Comparison of ENCODE assay signal across 15 cellular contexts in genomic region chr11:20077973-20078372, GRCh38.
A peak's percentile ranks its signal among the peaks of the same experiment; 100 is the strongest.
DNase-seq lines count a peak whose midpoint lies in the region; ATAC-seq and TF ChIP-seq lines count a peak whose summit lies in the region.
"Had no signal": no experiment of that assay in that cellular context is flagged by ENCODE, and none has a peak within 500 bp of the region (broad histone marks: within the 10 kb centered on the region; RNA-seq: fewer than 3 reads in every experiment).

No MANE protein-coding gene starts in this region.

- no peak overlapping the region for H3K4me2 ChIP-seq in IMR-90 (ENCODE audit: low read depth, low read length)

- no peak overlapping the region for H2BK20ac ChIP-seq in IMR-90 (ENCODE audit: low read depth, low read length)

- peaks cover 76% of the 10 kb centered on the region for H3K36me3 Mint-ChIP-seq in endodermal cell (ENCODE audit: low read depth)
- peaks cover 67% of the 10 kb centered on the region for H3K36me3 Mint-ChIP-seq in progenitor cell of endocrine pancreas (ENCODE audit: insufficient read depth)

- dilution Hi-C loops in IMR-90 (cut with HindIII; ENCODE audit: low sequenced_read_pairs, unreplicated experiment), result no loop called here

- no peak for TF ChIP-seq RAD21 in IMR-90 (IDR thresholded peaks at IDR 0.05; ENCODE audit: low read length)

- intact Hi-C loops in IMR-90 (cut with micrococcal nuclease) (no loop called here), stomach (cut with DNase I; ENCODE audit: low total_unique reads) (no loop called here), mucosa of descending colon (cut with DNase I, micrococcal nuclease) (no loop called here)

- no peak overlapping the region for H2AFZ ChIP-seq in IMR-90 (replicated peaks; ENCODE audit: low read length, poor library complexity)

- no peak overlapping the region for H3K27ac ChIP-seq in IMR-90 (ENCODE audit: insufficient read depth, low read length)
- H3K27ac ChIP-seq in endodermal cell (ENCODE audit: low read depth, low read length), result no peak overlapping the region
- no peak overlapping the region for H3K27ac ChIP-seq in stomach
- no peak overlapping the region for H3K27ac ChIP-seq in upper lobe of left lung

- H3K79me1 ChIP-seq in IMR-90 (ENCODE audit: low read depth in 1 of 2, low read length in 2 of 2), result peaks cover 0 to 3% of the 10 kb centered on the region in 2 experiments; a peak in 1 of 4 replicates

- no peaks in the 10 kb centered on the region for H3K27me3 Mint-ChIP-seq in endodermal cell (ENCODE audit: insufficient read depth)
- H3K27me3 Mint-ChIP-seq in progenitor cell of endocrine pancreas, result no peaks in the 10 kb centered on the region

- no peak overlapping the region for H3K4me3 ChIP-seq in IMR-90 (ENCODE audit: insufficient read depth, low read depth, low read length)
- no peak overlapping the region for H3K4me3 ChIP-seq in endodermal cell (ENCODE audit: low read length)
- no peak overlapping the region for H3K4me3 ChIP-seq in stomach
- H3K4me3 ChIP-seq in upper lobe of left lung, result no peak overlapping the region
- no peak overlapping the region for H3K4me3 ChIP-seq in mucosa of descending colon
- H3K4me3 ChIP-seq: GM12878 had no signal

- ATAC-seq in IMR-90 (ENCODE audit: low read depth), result no peak
- ATAC-seq in upper lobe of left lung (ENCODE audit: low FRiP score in 2 of 2), result no peak
- ATAC-seq in mucosa of descending colon, result no peak
- ATAC-seq: GM12878, HCT116 had no signal

- H3K27me3 ChIP-seq in IMR-90 (ENCODE audit: control insufficient read depth, insufficient read depth, low read length) (no peaks in the 10 kb centered on the region), endodermal cell (ENCODE audit: control insufficient read depth, insufficient read depth, low read length, poor library complexity, severe bottlenecking) (no peaks in the 10 kb centered on the region), stomach (no peaks in the 10 kb centered on the region), upper lobe of left lung (no peaks in the 10 kb centered on the region)

- TF ChIP-seq EP300 in stomach (IDR thresholded peaks at IDR 0.05) (no peak), upper lobe of left lung (IDR thresholded peaks at IDR 0.05) (no peak)

- H2BK5ac ChIP-seq in IMR-90 (ENCODE audit: low read depth, low read length, poor library complexity, severe bottlenecking), result no peak overlapping the region

- H3K23ac ChIP-seq in IMR-90 (ENCODE audit: low read depth, low read length), result no peak overlapping the region

- H3K36me3 ChIP-seq in IMR-90 (ENCODE audit: control insufficient read depth, insufficient read depth, low read length) (peaks cover 32% of the 10 kb centered on the region), endodermal cell (ENCODE audit: control insufficient read depth, insufficient read depth, low read length) (peaks cover 11% of the 10 kb centered on the region), stomach (peaks cover 0 to 71% (median 59%) of the 10 kb centered on the region in 4 donors), upper lobe of left lung (peaks cover 0 to 55% (median 24%) of the 10 kb centered on the region in 4 donors), mucosa of descending colon (ENCODE audit: low read depth) (no peaks in the 10 kb centered on the region)

- POLR2A ChIA-PET in IMR-90 (lab: Charles Lee; ENCODE audit: unreplicated experiment), result no interaction called here

- no peak overlapping the region for H2BK15ac ChIP-seq in IMR-90 (ENCODE audit: low read depth, low read length)

- H3K27ac Mint-ChIP-seq in endodermal cell, result no peak overlapping the region
- H3K27ac Mint-ChIP-seq in progenitor cell of endocrine pancreas, result peak overlapping the region; percentile 49
- H3K27ac Mint-ChIP-seq: B cell; CD4-positive, alpha-beta T cell; IgD-negative memory B cell had no signal

- H2AK5ac ChIP-seq in IMR-90 (ENCODE audit: low read depth, low read length), result no peak overlapping the region

- no TSS peak for BruUV-seq in IMR-90 (replicated peaks; lab: Mats Ljungman, UMichigan)

- no peak overlapping the region for H3K14ac ChIP-seq in IMR-90 (replicated peaks; ENCODE audit: low read depth, low read length)

- H3K4me1 Mint-ChIP-seq in endodermal cell (no peaks in the 10 kb centered on the region), progenitor cell of endocrine pancreas (ENCODE audit: low read depth) (peaks cover 8% of the 10 kb centered on the region)

- TF ChIP-seq CTCF in IMR-90 (conservative IDR thresholded peaks at IDR 0.05; ENCODE audit: low read depth, low read length) (no peak), endodermal cell (conservative IDR thresholded peaks at IDR 0.05) (no peak), progenitor cell of endocrine pancreas (IDR thresholded peaks at IDR 0.05; ENCODE audit: unreplicated experiment) (no peak), stomach (IDR thresholded peaks at IDR 0.05) (no peak), upper lobe of left lung (IDR thresholded peaks at IDR 0.05) (no peak), mucosa of descending colon (IDR thresholded peaks at IDR 0.05) (no peak)

- no peak overlapping the region for H4K5ac ChIP-seq in IMR-90 (ENCODE audit: low read depth, low read length)

- H3K18ac ChIP-seq in IMR-90 (ENCODE audit: low read depth, low read length), result no peak overlapping the region

- H3K56ac ChIP-seq in IMR-90 (ENCODE audit: extremely low read depth, insufficient read depth, low read length), result no peak overlapping the region

- no peak overlapping the region for H4K8ac ChIP-seq in IMR-90 (ENCODE audit: low read depth in 2 of 2, low read length in 2 of 2)

- H3K9ac ChIP-seq in IMR-90 (ENCODE audit: low read depth, low read length) (no peak overlapping the region), endodermal cell (ENCODE audit: extremely low read depth, low read length, poor library complexity, severe bottlenecking) (no peak overlapping the region)

- H4K20me1 ChIP-seq in IMR-90 (ENCODE audit: insufficient read depth, low read length), result no peaks in the 10 kb centered on the region

- in situ Hi-C loops in IMR-90 (cut with MboI; ENCODE audit: low sequenced_read_pairs), result no loop called here

- H3K9me3 Mint-ChIP-seq in endodermal cell (no peaks in the 10 kb centered on the region), progenitor cell of endocrine pancreas (ENCODE audit: low read depth) (peaks cover 10% of the 10 kb centered on the region)

- H4K91ac ChIP-seq in IMR-90 (ENCODE audit: insufficient read depth, low read depth, low read length), result no peak overlapping the region

- H3K4ac ChIP-seq in IMR-90 (ENCODE audit: low read depth, low read length), result no peak overlapping the region

- H3K4me1 ChIP-seq in IMR-90 (ENCODE audit: control insufficient read depth, insufficient read depth, low read length) (no peaks in the 10 kb centered on the region), endodermal cell (ENCODE audit: control insufficient read depth, insufficient read depth, low read length) (no peaks in the 10 kb centered on the region), stomach (no peaks in the 10 kb centered on the region), upper lobe of left lung (no peaks in the 10 kb centered on the region), mucosa of descending colon (ENCODE audit: low read depth) (no peaks in the 10 kb centered on the region)

- H2AK9ac ChIP-seq in IMR-90 (replicated peaks; ENCODE audit: low read depth, low read length, poor library complexity), result no peak overlapping the region

- peaks cover 3% of the 10 kb centered on the region; the same call in 1 of the 2 replicates for H3K9me1 ChIP-seq in IMR-90 (ENCODE audit: insufficient read depth, low read length)

- TF ChIP-seq POLR2A in IMR-90 (IDR thresholded peaks at IDR 0.05; ENCODE audit: low read depth, low read length) (no peak), stomach (IDR thresholded peaks at IDR 0.05) (no peak), upper lobe of left lung (IDR thresholded peaks at IDR 0.05) (no peak)

- WGBS in IMR-90 (ENCODE audit: extremely low coverage in 2 of 2, insufficient read length in 1 of 2), 2 experiments, result no CpG with 5 or more reads among the region's 2 CpGs
- WGBS in endodermal cell (ENCODE audit: insufficient coverage in 1 of 2, insufficient read length in 1 of 2), 2 experiments, result 92 to 100% methylated on average over 1 to 2 of the region's 2 CpGs
- 70 to 90% (median 78%) methylated on average over 2 of the region's 2 CpGs for WGBS in stomach, 5 donors
- whole genome bisulfite sequencing in upper lobe of left lung, 2 donors, result 85 to 89% methylated on average over 2 of the region's 2 CpGs

- no peaks in the 10 kb centered on the region for H3K9me3 ChIP-seq in IMR-90 (ENCODE audit: control insufficient read depth, insufficient read depth, low read length)
- H3K9me3 ChIP-seq in endodermal cell (ENCODE audit: control insufficient read depth, low read length), result no peaks in the 10 kb centered on the region
- H3K9me3 ChIP-seq in stomach, result no peaks in the 10 kb centered on the region
- H3K9me3 ChIP-seq in upper lobe of left lung, result no peaks in the 10 kb centered on the region
- no peaks in the 10 kb centered on the region for H3K9me3 ChIP-seq in mucosa of descending colon

- DNase-seq in IMR-90 (no peak), NCI-H146 treated with DMSO at 0.1 percent for 48 hours (lab: John Stamatoyannopoulos, UW; ENCODE audit: unreplicated experiment) (peak; percentile 27), endodermal cell (peak; percentile 21), progenitor cell of endocrine pancreas (ENCODE audit: low spot score, unreplicated experiment) (no peak), stomach (no peak), upper lobe of left lung (no peak), mucosa of descending colon (no peak)
- DNase-seq: C1 segment of cervical spinal cord; Calu3; CD4-positive, alpha-beta T cell; DMS 273 treated with DMSO at 0.1 percent for 48 hours had no signal

- H2BK120ac ChIP-seq in IMR-90 (ENCODE audit: low read depth, low read length), result no peak overlapping the region

- CTCF ChIA-PET in IMR-90 (lab: Yijun Ruan, JAX), result interaction anchor here (1.0 kb wide), 1 partner anchor 12 kb away, joined by 4 read pairs; no protein-coding TSS in a partner anchor

- no peak overlapping the region for H3K4me3 Mint-ChIP-seq in endodermal cell
- no peak overlapping the region for H3K4me3 Mint-ChIP-seq in progenitor cell of endocrine pancreas (ENCODE audit: low read depth)
- H3K4me3 Mint-ChIP-seq: B cell; CD4-positive, alpha-beta T cell had no signal

TF ChIP-seq in IMR-90, 13 proteins besides CTCF, POLR2A, EP300 and RAD21:
- no peak for TF ChIP-seq RFX5 (IDR thresholded peaks at IDR 0.05; ENCODE audit: low read depth, low read length)
- no peak for TF ChIP-seq CHD1 (IDR thresholded peaks at IDR 0.05; ENCODE audit: low read depth, low read length)
- peak; percentile 33; the same call in 1 of the 2 replicates for TF ChIP-seq CEBPB (IDR thresholded peaks at IDR 0.05; ENCODE audit: low read depth, low read length)
- no peak for TF ChIP-seq MAZ (IDR thresholded peaks at IDR 0.05; ENCODE audit: borderline replicate concordance, low read depth, low read length)
- no peak for TF ChIP-seq MAFK (IDR thresholded peaks at IDR 0.05; ENCODE audit: low read depth, low read length)
- TF ChIP-seq NFE2L2 (IDR thresholded peaks at IDR 0.05; ENCODE audit: low read depth, low read length), result no peak
TF ChIP-seq in IMR-90: peak in this region for 1.

Comparison
In these comparisons a context has a peak if more than half of its experiments do, and no peak if none do; other contexts are left out.
1. DNase-seq: peak in NCI-H146 treated with DMSO at 0.1 percent for 48 hours (single experiment) and endodermal cell (single experiment); none in IMR-90 (single experiment), progenitor cell of endocrine pancreas (single experiment), stomach (single experiment), upper lobe of left lung (0 of 2) and mucosa of descending colon (0 of 3).